19 cellular contexts compared by ENCODE assay signal in genomic region chr11:69200331-69201047, GRCh38. TPM values are rescaled to one million over a fixed set of nuclear protein-coding genes. Genes with fewer than 3 reads are reported as not detected.
DNase-seq lines count a peak whose midpoint lies in the region; ATAC-seq and TF ChIP-seq lines count a peak whose summit lies in the region.
"Had no signal": no experiment of that assay in that cellular context is flagged by ENCODE, and none has a peak within 500 bp of the region (broad histone marks: within the 10 kb centered on the region; RNA-seq: fewer than 3 reads in every experiment).

No MANE protein-coding gene starts in this region.

- H3K27me3 Mint-ChIP-seq in glutamatergic neuron (ENCODE audit: unreplicated experiment) (peaks cover 8% of the 10 kb centered on the region), nephron (ENCODE audit: low read depth) (peaks cover 34% of the 10 kb centered on the region)
- peaks cover 0 to 23% of the 10 kb centered on the region in 2 donors for H3K27me3 Mint-ChIP-seq in effector memory CD8-positive, alpha-beta T cell
- H3K27me3 Mint-ChIP-seq: CD4-positive, CD25-positive, alpha-beta regulatory T cell had no signal

- no peak overlapping the region for H3K4me3 Mint-ChIP-seq in glutamatergic neuron (ENCODE audit: unreplicated experiment)
- no peak overlapping the region for H3K4me3 Mint-ChIP-seq in nephron
- no peak overlapping the region for H3K4me3 Mint-ChIP-seq in effector memory CD8-positive, alpha-beta T cell
- H3K4me3 Mint-ChIP-seq: CD4-positive, CD25-positive, alpha-beta regulatory T cell; memory B cell had no signal

- peaks cover 7% of the 10 kb centered on the region for H3K9me3 Mint-ChIP-seq in glutamatergic neuron (ENCODE audit: unreplicated experiment)
- no peaks in the 10 kb centered on the region for H3K9me3 Mint-ChIP-seq in nephron
- H3K9me3 Mint-ChIP-seq in effector memory CD8-positive, alpha-beta T cell = no peaks in the 10 kb centered on the region
- H3K9me3 Mint-ChIP-seq: CD4-positive, CD25-positive, alpha-beta regulatory T cell had no signal

- H3K4me1 Mint-ChIP-seq in glutamatergic neuron (ENCODE audit: low read depth, unreplicated experiment) = peaks cover 8% of the 10 kb centered on the region
- peaks cover 16% of the 10 kb centered on the region for H3K4me1 Mint-ChIP-seq in nephron
- no peaks in the 10 kb centered on the region for H3K4me1 Mint-ChIP-seq in effector memory CD8-positive, alpha-beta T cell (ENCODE audit: low read depth in 2 of 2)
- H3K4me1 Mint-ChIP-seq: CD4-positive, CD25-positive, alpha-beta regulatory T cell had no signal

- TF ChIP-seq CTCF in glutamatergic neuron (IDR thresholded peaks at IDR 0.05; ENCODE audit: partially characterized antibody, unreplicated experiment) (no peak), nephron (IDR thresholded peaks at IDR 0.05; ENCODE audit: unreplicated experiment in 3 of 3) (no peak)

- peak; percentile 2 for DNase-seq in COLO668 (lab: John Stamatoyannopoulos, UW; ENCODE audit: unreplicated experiment)
- peak; percentile 66 for DNase-seq in NCI-H1092 treated with DMSO at 0.1 percent for 48 hours (lab: John Stamatoyannopoulos, UW)
- DNase-seq in glutamatergic neuron = no peak
- no peak for DNase-seq in 8988T
- no peak for DNase-seq in left colon
- no peak for DNase-seq in effector memory CD8-positive, alpha-beta T cell
- no peak for DNase-seq in NCI-H2196 treated with DMSO at 0.1 percent for 48 hours (lab: John Stamatoyannopoulos, UW; ENCODE audit: unreplicated experiment)
- DNase-seq: activated CD4-positive, alpha-beta T cell treated with anti-CD3 and anti-CD28 coated beads for 1 hour; brain microvascular endothelial cell; CD4-positive, CD25-positive, alpha-beta regulatory T cell; colonic mucosa; GM23248; NCI-H2171; small intestine; stimulated activated CD4-positive, alpha-beta T cell treated with anti-CD3 and anti-CD28 coated beads, Interleukin-2, amount 100 ng/mL, for 48 hours; stimulated activated naive CD8-positive, alpha-beta T cell treated with anti-CD3 and anti-CD28 coated beads, Interleukin-15, Interleukin-2, amounts not matched to agents 100 U/mL and 50 U/mL, for 24 hours had no signal

- H3K36me3 Mint-ChIP-seq in glutamatergic neuron (ENCODE audit: unreplicated experiment) = peaks cover 12% of the 10 kb centered on the region
- no peaks in the 10 kb centered on the region for H3K36me3 Mint-ChIP-seq in nephron (ENCODE audit: low read depth)
- H3K36me3 Mint-ChIP-seq in effector memory CD8-positive, alpha-beta T cell (ENCODE audit: insufficient read depth) = no peaks in the 10 kb centered on the region
- H3K36me3 Mint-ChIP-seq: CD4-positive, CD25-positive, alpha-beta regulatory T cell; memory B cell had no signal

- intact Hi-C loops in left colon (cut with DNase I, micrococcal nuclease) = no loop called here

- H3K27ac Mint-ChIP-seq in glutamatergic neuron (ENCODE audit: unreplicated experiment) (peak overlapping the region; percentile 17), nephron (peak overlapping the region in 2 of 3 experiments; percentile 49 to 86)
- H3K27ac Mint-ChIP-seq in effector memory CD8-positive, alpha-beta T cell = no peak overlapping the region
- H3K27ac Mint-ChIP-seq: memory B cell had no signal

- ATAC-seq in left colon = no peak
- no peak for ATAC-seq in effector memory CD8-positive, alpha-beta T cell (replicated peaks)
- ATAC-seq: GM12878; stimulated activated naive CD8-positive, alpha-beta T cell treated with anti-CD3 and anti-CD28 coated beads, Interleukin-15, Interleukin-2, amounts not matched to agents 100 U/mL and 50 U/mL, for 24 hours had no signal

RNA-seq across cellular contexts. Expression of gene SMIM38, which starts 44.8 kb away (rescaled TPM):
- total RNA-seq in glutamatergic neuron (ENCODE audit: unreplicated experiment) = 0.32 TPM
- under 1 TPM; 0.22 to 0.70 TPM for total RNA-seq in left colon
- total RNA-seq: GM23248 had no signal

Comparison
In these comparisons a context has a peak if more than half of its experiments do, and no peak if none do; other contexts are left out.
1. DNase-seq: peak in COLO668 (single experiment) and NCI-H1092 treated with DMSO at 0.1 percent for 48 hours (single experiment); none in glutamatergic neuron (single experiment), 8988T (single experiment), left colon (0 of 2), effector memory CD8-positive, alpha-beta T cell (0 of 3) and NCI-H2196 treated with DMSO at 0.1 percent for 48 hours (single experiment).
2. H3K27ac Mint-ChIP-seq: peak in glutamatergic neuron (single experiment) and nephron (2 of 3); none in effector memory CD8-positive, alpha-beta T cell (0 of 2).